ENCODE assay signal across 27 cellular contexts in the genomic region with DNA sequence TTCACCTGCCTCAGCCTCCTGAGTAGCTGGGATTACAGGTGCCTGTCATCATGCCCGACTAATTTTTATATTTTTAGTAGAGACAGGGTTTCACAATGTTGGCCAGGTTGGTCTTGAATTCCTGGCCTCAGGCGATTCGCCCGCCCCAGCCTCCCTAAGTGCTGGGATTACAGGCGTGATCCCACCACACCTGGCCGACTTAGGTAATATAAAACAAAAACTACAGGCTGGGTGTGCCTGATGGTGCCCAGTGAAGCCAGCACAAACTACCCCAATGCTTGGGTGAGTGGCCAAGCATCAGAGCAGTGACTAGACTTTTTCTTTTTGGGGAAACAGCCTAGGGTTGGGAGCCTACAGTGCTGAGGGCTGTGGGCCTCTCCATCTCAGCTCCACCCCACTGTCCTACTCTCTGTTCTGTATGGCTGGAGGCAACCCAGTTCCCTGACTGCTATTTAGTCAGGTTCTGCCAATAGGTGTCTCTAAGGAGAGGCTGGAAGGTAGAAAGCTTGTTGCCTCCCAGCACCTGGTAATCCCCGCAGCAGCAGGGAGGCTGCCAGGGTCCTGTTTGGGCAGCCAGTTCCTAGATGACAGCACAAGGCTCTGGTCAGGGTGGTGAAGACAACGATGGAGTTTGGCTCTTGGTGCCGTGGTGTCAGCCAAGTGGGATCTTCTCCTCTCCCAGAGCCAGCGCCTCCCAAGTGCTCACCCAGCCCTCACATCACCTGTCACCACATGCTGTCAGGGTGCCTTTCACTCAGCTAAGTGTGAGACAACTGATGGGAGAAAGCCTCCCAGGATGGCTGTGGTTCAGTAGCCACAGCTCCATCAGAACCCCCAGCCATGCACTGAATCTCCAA. TPM values are rescaled to one million over a fixed set of nuclear protein-coding genes. Genes with fewer than 3 reads are reported as not detected.
DNase-seq lines count a peak whose midpoint lies in the region; ATAC-seq, FAIRE-seq and TF ChIP-seq lines count a peak whose summit lies in the region.
"Had no signal": no experiment of that assay in that cellular context is flagged by ENCODE, and none has a peak within 500 bp of the region (broad histone marks: within the 10 kb centered on the region; RNA-seq: fewer than 3 reads in every experiment).

No MANE protein-coding gene starts in this region.

- H3K4me3 ChIP-seq in A549 (no peak overlapping the region), K562 (no peak overlapping the region), lower lobe of right lung (no peak overlapping the region)
- H3K4me3 ChIP-seq: GM23248, spleen, testis had no signal

- H3K27ac ChIP-seq in A549 (no peak overlapping the region), K562 (ENCODE audit: extremely low read depth, low read depth, low read length) (no peak overlapping the region), lower lobe of right lung (no peak overlapping the region)
- H3K27ac ChIP-seq: GM23248, spleen, testis, VCaP had no signal

- no peak for FAIRE-seq in A549 (lab: Jason Lieb, UNC)
- FAIRE-seq in K562 (lab: Jason Lieb, UNC): peak; percentile 32
- no peak for FAIRE-seq in GM12891 (lab: Jason Lieb, UNC)
- FAIRE-seq: GM18507 had no signal

- CTCF ChIA-PET in A549 (lab: Yijun Ruan, JAX): interaction anchor here (0.6 to 1.1 kb wide), 4 partner anchors 11 to 498 kb away, joined by 3 to 5 read pairs (median 4); no protein-coding TSS in a partner anchor
- CTCF ChIA-PET in K562 (lab: Yijun Ruan, JAX; ENCODE audit: low intra/inter-chr PET ratio): no interaction called here

- H3K36me3 ChIP-seq in K562 (ENCODE audit: control insufficient read depth, insufficient read depth, low read length) (peaks cover 54% of the 10 kb centered on the region), lower lobe of right lung (peaks cover 64% of the 10 kb centered on the region)

- TF ChIP-seq POLR2A in A549 (IDR thresholded peaks at IDR 0.05; ENCODE audit: low read length) (no peak), K562 (conservative IDR thresholded peaks at IDR 0.05) (peak; percentile 69), GM12891 (IDR thresholded peaks at IDR 0.05; ENCODE audit: low read depth, low read length) (no peak)

- in situ Hi-C loops in Caki2 (cut with HindIII; ENCODE audit: low pct_unique_long_range_greater_than_20kb, low sequenced_read_pairs): no loop called here
- in situ Hi-C loops in K562 (cut with MboI): no loop called here

- peaks cover 5% of the 10 kb centered on the region; the same call in 1 of the 3 replicates for H3K79me2 ChIP-seq in K562 (ENCODE audit: control insufficient read depth, insufficient read depth, low read length)

- H3K9ac ChIP-seq in K562 (ENCODE audit: insufficient read depth in 1 of 2, low read depth in 2 of 2, low read length in 2 of 2): no peak overlapping the region; a peak in 1 of 4 replicates
- H3K9ac ChIP-seq: GM23248 had no signal

- H3K4me1 ChIP-seq in A549: no peaks in the 10 kb centered on the region
- peaks cover 0 to 13% of the 10 kb centered on the region in 2 experiments; a peak in 1 of 5 replicates for H3K4me1 ChIP-seq in K562 (replicated peaks in 1 of 2; ENCODE audit: control insufficient read depth in 2 of 2, insufficient read depth in 2 of 2, low read length in 2 of 2)
- H3K4me1 ChIP-seq in lower lobe of right lung: no peaks in the 10 kb centered on the region
- H3K4me1 ChIP-seq: spleen, testis had no signal

- WGBS in A549 (ENCODE audit: missing lambda C conversion rate): 83% methylated on average over 10 of the region's 10 CpGs
- WGBS in K562 (ENCODE audit: insufficient coverage, low coverage, missing lambda C conversion rate): 82% methylated on average over 10 of the region's 10 CpGs

- H3K9me1 ChIP-seq in K562 (ENCODE audit: control insufficient read depth, insufficient read depth, low read length): peaks cover 5% of the 10 kb centered on the region

- POLR2A ChIA-PET in A549 (lab: Yijun Ruan, JAX) (interaction anchor here (1.2 to 1.3 kb wide), 2 partner anchors 11 to 13 kb away, joined by 7 to 8 read pairs; partner anchors contain the start of gene TBRG4), K562 (lab: Yijun Ruan, JAX) (interaction anchor here (0.6 to 1.9 kb wide), 7 partner anchors 9 to 534 kb away, joined by 3 to 11 read pairs (median 3); partner anchors contain the start of gene TBRG4)

- no peak overlapping the region for H2AFZ ChIP-seq in K562 (ENCODE audit: low read depth, low read length)
- H2AFZ ChIP-seq: GM23248 had no signal

- intact Hi-C loops in K562 (cut with micrococcal nuclease): no loop called here
- intact Hi-C loops in lower lobe of right lung (cut with DNase I): no loop called here

- no TSS peak for BruUV-seq in K562 (replicated peaks; lab: Mats Ljungman, UMichigan)

- H4K20me1 ChIP-seq in K562 (replicated peaks; ENCODE audit: control insufficient read depth, insufficient read depth, low read length): peaks cover 19% of the 10 kb centered on the region

- DNase-seq in A549 (ENCODE audit: low read depth in 1 of 2, low spot score in 1 of 2): no peak
- peak; percentile 22 for DNase-seq in Caki2 (ENCODE audit: low read depth)
- DNase-seq in K562 (ENCODE audit: extremely low read depth in 1 of 4, low spot score in 3 of 4): peak in 1 of 4 experiments; percentile 25
- peak; percentile 26 for DNase-seq in lower lobe of right lung
- DNase-seq in SKM-1 treated with dmso at 0.1 percent for 144 hours (lab: John Stamatoyannopoulos, UW; ENCODE audit: unreplicated experiment): no peak
- no peak for DNase-seq in GM12891 (ENCODE audit: insufficient read length, low spot score)
- DNase-seq: activated CD4-positive, alpha-beta memory T cell treated with anti-CD3 and anti-CD28 coated beads, Interleukin-2, amount 10 ng/mL, durations not matched to agents 7 days and 5 days; amniotic stem cell; central memory CD4-positive, alpha-beta T cell; DMS153; GM23248; immature natural killer cell; mesenchymal stem cell; NCI-H187; NCI-H446; SHP77; testis had no signal

- no peak overlapping the region for H3K4me2 ChIP-seq in A549
- H3K4me2 ChIP-seq in K562 (ENCODE audit: insufficient read depth, low read length): no peak overlapping the region

- TF ChIP-seq RAD21 in A549 (conservative IDR thresholded peaks at IDR 0.05 in 1 of 2, IDR thresholded peaks at IDR 0.05 in 1 of 2): no peak
- no peak for TF ChIP-seq RAD21 in K562 (CRISPR knock-in tag; conservative IDR thresholded peaks at IDR 0.05 in 1 of 2, IDR thresholded peaks at IDR 0.05 in 1 of 2)

- H3K9me3 ChIP-seq in A549 (no peaks in the 10 kb centered on the region), K562 (replicated peaks; ENCODE audit: control insufficient read depth, insufficient read depth, low read depth, low read length) (no peaks in the 10 kb centered on the region; the same call in 1 of the 2 replicates), lower lobe of right lung (no peaks in the 10 kb centered on the region)
- H3K9me3 ChIP-seq: testis had no signal

- TF ChIP-seq EP300 in A549 (IDR thresholded peaks at IDR 0.05) (no peak), K562 (IDR thresholded peaks at IDR 0.05; ENCODE audit: low read length) (no peak)

- TF ChIP-seq CTCF in A549 (IDR thresholded peaks at IDR 0.05) (no peak), K562 (IDR thresholded peaks at IDR 0.05 in 2 of 3, conservative IDR thresholded peaks at IDR 0.05 in 1 of 3; ENCODE audit: insufficient read depth in 2 of 3, low read depth in 1 of 3, low read length in 3 of 3) (no peak), lower lobe of right lung (IDR thresholded peaks at IDR 0.05) (no peak)

- no peaks in the 10 kb centered on the region for H3K27me3 ChIP-seq in K562 (ENCODE audit: control insufficient read depth in 2 of 2, insufficient read depth in 2 of 2, low read length in 2 of 2)
- H3K27me3 ChIP-seq in lower lobe of right lung (ENCODE audit: low read depth): no peaks in the 10 kb centered on the region
- H3K27me3 ChIP-seq: spleen, testis had no signal

- ATAC-seq in A549: peak; percentile 59 to 66; a peak in 5 of 6 replicates
- peak; percentile 79 for ATAC-seq in K562
- no peak for ATAC-seq in lower lobe of right lung
- no peak for ATAC-seq in HG03378 (IDR thresholded peaks at IDR 0.05; ENCODE audit: unreplicated experiment)
- ATAC-seq: activated T-helper 17 cell treated with anti-CD3 and anti-CD28 coated beads, Interleukin-2, amount 50 U/mL, for 72 hours had no signal

RNA-seq across cellular contexts. Expression of gene NACAD, which starts 10.4 kb away (rescaled TPM):
- polyA plus RNA-seq in A549 (2011; rRNA removed) (0.03 and 0.05 TPM in 2 replicates), A549 (2017; fragmentation: RNase III; extraction: RNeasy Plus Mini Kit Qiagen cat#74134 plus additional on column Dnase treatment) (0.30 to 0.43 TPM (median 0.40 TPM) in 3 replicates), K562 (2011; rRNA removed) (0.01 and 0.03 TPM in 2 replicates), K562 (2014; fragmentation: Illumina TruSeq; extraction: Trizol) (0.01 and 0.03 TPM in 2 replicates), K562 (2014; fragmentation: Nextera tagmentation; extraction: Ambion mirVana) (not detected), K562 (2014; rRNA removed) (0.04 TPM in 1 of 2 replicates, not detected in the other)
- polyA plus RNA-seq in A549 (2012; cell fraction: cytosol; rRNA removed): 0.03 and 0.05 TPM in 2 replicates
- polyA plus RNA-seq in A549 (2012; cell fraction: nucleus; rRNA removed): 0.13 and 0.18 TPM in 2 replicates
- polyA minus RNA-seq in A549 (2011; rRNA and poly(A)+ RNA removed): 0.12 TPM in 1 of 2 replicates, not detected in the other
- total RNA-seq in Caki2 (2014; rRNA removed; shearing (Covaris generic); ENCODE audit: low replicate concordance): not detected in 2 replicates
- total RNA-seq in K562 (2011; cell fraction: chromatin; rRNA removed; ENCODE audit: low replicate concordance): 0.11 and 0.79 TPM in 2 replicates
- under 0.01 TPM in 1 of 2 replicates, not detected in the other for total RNA-seq in K562 (2011; cell fraction: nucleolus; rRNA removed)
- 0.08 TPM in 1 of 2 replicates, not detected in the other for total RNA-seq in K562 (2011; cell fraction: nucleoplasm; rRNA removed)
- total RNA-seq in K562 (2014; rRNA removed) (under 0.01 TPM in 1 of 2 replicates, not detected in the other), K562 (2014; rRNA removed; fragmentation: Illumina TruSeq; extraction: Trizol) (not detected in 2 replicates), K562 (2015; rRNA removed; fragmentation: Illumina TruSeq; extraction: Trizol) (not detected in 2 replicates), K562 (2021) (0.02 and 0.04 TPM in 2 replicates), lower lobe of right lung (2.5 TPM)
- 0.01 and 0.03 TPM in 2 replicates for polyA plus RNA-seq in K562 (2011; cell fraction: cytosol; rRNA removed)
- polyA plus RNA-seq in K562 (2011; cell fraction: nucleus; rRNA removed): 0.06 and 0.16 TPM in 2 replicates
- 0.03 and 0.04 TPM in 2 replicates for polyA plus RNA-seq in K562 (2012)
- polyA minus RNA-seq in K562 (2011; rRNA and poly(A)+ RNA removed): not detected in 2 replicates
- not detected in 2 replicates for polyA minus RNA-seq in K562 (2011; cell fraction: cytosol; rRNA and poly(A)+ RNA removed)
- polyA minus RNA-seq in K562 (2011; cell fraction: nucleus; rRNA and poly(A)+ RNA removed): 0.11 and 0.13 TPM in 2 replicates
- polyA plus RNA-seq in GM12891 (2012; ENCODE audit: low read depth, missing spikeins): 0.03 TPM
- polyA plus RNA-seq: IgD-negative memory B cell had no signal

RNA-seq across cellular contexts. Expression of gene TBRG4, which starts 12.3 kb away (rescaled TPM):
- polyA plus RNA-seq in A549 (2011; rRNA removed): 100 and 135 TPM in 2 replicates
- 117 and 140 TPM in 2 replicates for polyA plus RNA-seq in A549 (2012; cell fraction: cytosol; rRNA removed)
- 229 and 282 TPM in 2 replicates for polyA plus RNA-seq in A549 (2012; cell fraction: nucleus; rRNA removed)
- polyA plus RNA-seq in A549 (2017; fragmentation: RNase III; extraction: RNeasy Plus Mini Kit Qiagen cat#74134 plus additional on column Dnase treatment): 82.2 to 88.8 TPM (median 86.9 TPM) in 3 replicates
- 312 and 320 TPM in 2 replicates for polyA minus RNA-seq in A549 (2011; rRNA and poly(A)+ RNA removed)
- total RNA-seq in Caki2 (2014; rRNA removed; shearing (Covaris generic); ENCODE audit: low replicate concordance): 139 and 165 TPM in 2 replicates
- total RNA-seq in K562 (2011; cell fraction: chromatin; rRNA removed; ENCODE audit: low replicate concordance): 345 and 988 TPM in 2 replicates
- total RNA-seq in K562 (2011; cell fraction: nucleolus; rRNA removed): 627 and 629 TPM in 2 replicates
- 447 and 454 TPM in 2 replicates for total RNA-seq in K562 (2011; cell fraction: nucleoplasm; rRNA removed)
- total RNA-seq in K562 (2014; rRNA removed): 248 and 298 TPM in 2 replicates
- 111 and 141 TPM in 2 replicates for total RNA-seq in K562 (2014; rRNA removed; fragmentation: Illumina TruSeq; extraction: Trizol)
- 140 and 152 TPM in 2 replicates for total RNA-seq in K562 (2015; rRNA removed; fragmentation: Illumina TruSeq; extraction: Trizol)
- total RNA-seq in K562 (2021): 258 and 287 TPM in 2 replicates
- 278 and 317 TPM in 2 replicates for polyA plus RNA-seq in K562 (2011; rRNA removed)
- polyA plus RNA-seq in K562 (2011; cell fraction: cytosol; rRNA removed): 213 and 315 TPM in 2 replicates
- polyA plus RNA-seq in K562 (2011; cell fraction: nucleus; rRNA removed): 714 and 782 TPM in 2 replicates
- polyA plus RNA-seq in K562 (2012): 183 and 269 TPM in 2 replicates
- 295 and 322 TPM in 2 replicates for polyA plus RNA-seq in K562 (2014; fragmentation: Illumina TruSeq; extraction: Trizol)
- 10 to 100 TPM; 11.2 to 34.9 TPM for polyA plus RNA-seq in K562 (2014; fragmentation: Nextera tagmentation; extraction: Ambion mirVana)
- 216 and 223 TPM in 2 replicates for polyA plus RNA-seq in K562 (2014; rRNA removed)
- 276 and 311 TPM in 2 replicates for polyA minus RNA-seq in K562 (2011; rRNA and poly(A)+ RNA removed)
- polyA minus RNA-seq in K562 (2011; cell fraction: cytosol; rRNA and poly(A)+ RNA removed): 198 and 207 TPM in 2 replicates
- 413 and 539 TPM in 2 replicates for polyA minus RNA-seq in K562 (2011; cell fraction: nucleus; rRNA and poly(A)+ RNA removed)
- 54.3 TPM for total RNA-seq in lower lobe of right lung
- polyA plus RNA-seq in GM12891 (2012; ENCODE audit: low read depth, missing spikeins): 58.5 TPM

RNA-seq across cellular contexts. Expression of gene RAMP3, which starts 58.4 kb away (rescaled TPM):
- polyA plus RNA-seq in A549 (2011; rRNA removed) (not detected in 2 replicates), A549 (2017; fragmentation: RNase III; extraction: RNeasy Plus Mini Kit Qiagen cat#74134 plus additional on column Dnase treatment) (not detected in 3 replicates), K562 (2011; rRNA removed) (not detected in 2 replicates), K562 (2014; fragmentation: Illumina TruSeq; extraction: Trizol) (not detected in 2 replicates), K562 (2014; fragmentation: Nextera tagmentation; extraction: Ambion mirVana) (not detected), K562 (2014; rRNA removed) (not detected in 2 replicates)
- polyA plus RNA-seq in A549 (2012; cell fraction: cytosol; rRNA removed): not detected in 2 replicates
- not detected in 2 replicates for polyA plus RNA-seq in A549 (2012; cell fraction: nucleus; rRNA removed)
- polyA minus RNA-seq in A549 (2011; rRNA and poly(A)+ RNA removed): not detected in 2 replicates
- total RNA-seq in Caki2 (2014; rRNA removed; shearing (Covaris generic); ENCODE audit: low replicate concordance): not detected in 2 replicates
- total RNA-seq in K562 (2011; cell fraction: chromatin; rRNA removed; ENCODE audit: low replicate concordance): not detected in 2 replicates
- not detected in 2 replicates for total RNA-seq in K562 (2011; cell fraction: nucleolus; rRNA removed)
- total RNA-seq in K562 (2011; cell fraction: nucleoplasm; rRNA removed): not detected in 2 replicates
- total RNA-seq in K562 (2014; rRNA removed) (not detected in 2 replicates), K562 (2014; rRNA removed; fragmentation: Illumina TruSeq; extraction: Trizol) (not detected in 2 replicates), K562 (2015; rRNA removed; fragmentation: Illumina TruSeq; extraction: Trizol) (not detected in 2 replicates), K562 (2021) (not detected in 2 replicates), lower lobe of right lung (183 TPM)
- polyA plus RNA-seq in K562 (2011; cell fraction: cytosol; rRNA removed): not detected in 2 replicates
- polyA plus RNA-seq in K562 (2011; cell fraction: nucleus; rRNA removed): not detected in 2 replicates
- polyA plus RNA-seq in K562 (2012): not detected in 2 replicates
- polyA minus RNA-seq in K562 (2011; rRNA and poly(A)+ RNA removed): not detected in 2 replicates
- polyA minus RNA-seq in K562 (2011; cell fraction: cytosol; rRNA and poly(A)+ RNA removed): not detected in 2 replicates
- polyA minus RNA-seq in K562 (2011; cell fraction: nucleus; rRNA and poly(A)+ RNA removed): not detected in 2 replicates
- polyA plus RNA-seq in GM12891 (2012; ENCODE audit: low read depth, missing spikeins): not detected
- total RNA-seq: activated CD4-positive, alpha-beta memory T cell treated with anti-CD3 and anti-CD28 coated beads, Interleukin-2, amount 10 ng/mL, durations not matched to agents 7 days and 5 days; activated T-helper 17 cell treated with anti-CD3 and anti-CD28 coated beads, Interleukin-2, amount 50 U/mL, for 72 hours; GM23248; natural killer cell treated with Interleukin-12 subunit alpha and Interleukin-12 subunit beta and Interleukin-15 and Interleukin-18, amount 100 ng/mL, for 72 hours; progenitor cell of endocrine pancreas had no signal
- polyA plus RNA-seq: BJ, fibroblast of lung, GM23248, IgD-negative memory B cell, immature natural killer cell had no signal

Comparison
In these comparisons a context has a peak if more than half of its experiments do, and no peak if none do; other contexts are left out.
1. ATAC-seq: peak in A549 (2 of 2) and K562 (single experiment); none in lower lobe of right lung (0 of 2) and HG03378 (single experiment).
2. DNase-seq: peak in Caki2 (single experiment) and lower lobe of right lung (single experiment); none in A549 (0 of 2), SKM-1 treated with dmso at 0.1 percent for 144 hours (single experiment) and GM12891 (single experiment).
3. RNA of gene RAMP3, which starts 58.4 kb away (total RNA-seq): 183 TPM in lower lobe of right lung (single experiment); not detected in Caki2 and not detected in K562; every median in the first group is over 100 times any median in the second.
4. Of the 35 proteins assayed by ChIP-seq in both K562 and A549: peak only in K562: POLR2A; only in A549: none; in both: POLR2AphosphoS2; in neither: 32; mixed calls (peak in some experiments, not most) for 1.